ENCODE assay signal across 9 cellular contexts in the genomic region with DNA sequence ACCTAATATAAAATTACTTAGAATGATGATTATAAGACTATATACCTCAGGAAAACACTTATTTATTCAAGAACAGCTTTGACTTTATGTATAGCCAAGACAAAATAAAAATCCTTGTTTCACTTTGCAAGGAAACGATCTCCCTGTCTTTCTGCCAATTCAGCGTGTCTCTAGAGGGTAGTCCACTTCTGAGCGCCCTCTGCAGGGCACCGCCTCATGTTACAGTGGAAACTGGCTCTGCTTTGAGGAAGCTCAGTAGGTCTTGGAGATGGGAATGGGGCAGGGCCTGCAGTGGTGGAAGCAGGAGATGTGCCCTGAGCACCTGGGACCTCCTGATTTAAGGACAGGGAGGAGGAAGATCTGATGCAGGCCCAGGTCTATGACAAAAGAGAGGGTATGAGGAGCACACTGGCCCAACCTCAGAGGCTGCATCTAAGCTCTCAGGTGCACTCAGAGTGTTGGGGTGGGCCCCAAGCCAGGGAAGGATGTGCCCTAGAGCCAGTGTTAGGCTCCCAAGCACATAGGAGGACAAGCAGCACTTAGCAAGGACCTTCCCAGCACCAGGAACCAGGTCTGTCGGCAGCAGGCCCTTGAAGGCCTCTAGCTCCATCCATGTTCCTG.
DNase-seq lines count a peak whose midpoint lies in the region; ATAC-seq, FAIRE-seq and TF ChIP-seq lines count a peak whose summit lies in the region.
"Had no signal": no experiment of that assay in that cellular context is flagged by ENCODE, and none has a peak within 500 bp of the region (broad histone marks: within the 10 kb centered on the region; RNA-seq: fewer than 3 reads in every experiment).

No MANE protein-coding gene starts in this region.

- H2BK120ac ChIP-seq in H1 (replicated peaks; ENCODE audit: low read depth, low read length) = no peak overlapping the region

- peaks cover 4% of the 10 kb centered on the region for H3K4me1 Mint-ChIP-seq in osteocyte (ENCODE audit: unreplicated experiment)
- H3K4me1 Mint-ChIP-seq in activated T-cell treated with anti-CD3 and anti-CD28 coated beads, Interleukin-2, amount 50 U/mL, for 72 hours (ENCODE audit: low read depth) = no peaks in the 10 kb centered on the region
- H3K4me1 Mint-ChIP-seq: activated naive CD4-positive, alpha-beta T cell treated with anti-CD3 and anti-CD28 coated beads, Interleukin-2, amount 50 U/mL, for 24 hours had no signal

- no peak overlapping the region for H3K4ac ChIP-seq in H1 (replicated peaks; ENCODE audit: insufficient read length, low read depth, low read length)

- H2BK5ac ChIP-seq in H1 (ENCODE audit: low read depth, low read length) = no peak overlapping the region

- TF ChIP-seq CTCF in H1 (IDR thresholded peaks at IDR 0.05; ENCODE audit: control extremely low read depth in 1 of 3, insufficient read depth in 1 of 3, low read depth in 1 of 3, low read length in 3 of 3) (peak; percentile 76 to 94 (median 88)), osteocyte (IDR thresholded peaks at IDR 0.05) (peak; percentile 60)

- CTCF ChIA-PET in H1 (lab: Charles Lee; ENCODE audit: partially characterized antibody) = interaction anchor here (0.6 to 2.4 kb wide), 38 partner anchors 8 to 1183 kb away, joined by 3 to 18 read pairs (median 3); no protein-coding TSS in a partner anchor

- no peaks in the 10 kb centered on the region for H3K27me3 ChIP-seq in H1 (replicated peaks in 1 of 4; ENCODE audit: control insufficient read depth in 3 of 4, extremely low read depth in 1 of 4, insufficient read depth in 3 of 4, low read length in 3 of 4)

- FAIRE-seq in H1 (lab: Jason Lieb, UNC) = no peak

- TF ChIP-seq EP300 in H1 (IDR thresholded peaks at IDR 0.05; ENCODE audit: borderline replicate concordance in 1 of 2, low read depth in 2 of 2, low read length in 2 of 2) = no peak

- no peak overlapping the region for H3K4me2 ChIP-seq in H1 (ENCODE audit: insufficient read depth in 1 of 2, low read depth in 2 of 2, low read length in 2 of 2)

- no peak overlapping the region for H4K91ac ChIP-seq in H1 (replicated peaks; ENCODE audit: insufficient read length, low read length)

- no peak for TF ChIP-seq POLR2A in H1 (IDR thresholded peaks at IDR 0.05; ENCODE audit: control extremely low read depth in 1 of 2, low read depth in 2 of 2, low read length in 2 of 2)

- peak; percentile 80 for DNase-seq in Right ventricle myocardium superior
- no peak for DNase-seq in Right ventricle myocardium inferior (ENCODE audit: missing footprints)
- DNase-seq in NOMO-1 (lab: John Stamatoyannopoulos, UW; ENCODE audit: unreplicated experiment in 2 of 2) = peak; percentile 24 to 60
- DNase-seq in H1 (ENCODE audit: low read depth in 1 of 2, low spot score in 2 of 2) = peak; percentile 27 to 81
- DNase-seq in osteocyte (ENCODE audit: extremely low spot score, unreplicated experiment) = no peak
- DNase-seq in medulla oblongata (ENCODE audit: extremely low spot score) = no peak
- no peak for DNase-seq in activated T-cell treated with anti-CD3 and anti-CD28 coated beads, Interleukin-2, amount 50 U/mL, for 72 hours
- DNase-seq in NCI-H1436 treated with DMSO at 0.1 percent for 48 hours (lab: John Stamatoyannopoulos, UW) = no peak

- peak; percentile 71 to 74 for TF ChIP-seq RAD21 in H1 (IDR thresholded peaks at IDR 0.05 in 1 of 2, conservative IDR thresholded peaks at IDR 0.05 in 1 of 2; ENCODE audit: low read depth in 2 of 2, low read length in 2 of 2)

- no peak overlapping the region for H3K23ac ChIP-seq in H1 (ENCODE audit: insufficient read length)

- H3K36me3 Mint-ChIP-seq in osteocyte (ENCODE audit: unreplicated experiment) = no peaks in the 10 kb centered on the region
- H3K36me3 Mint-ChIP-seq in activated T-cell treated with anti-CD3 and anti-CD28 coated beads, Interleukin-2, amount 50 U/mL, for 72 hours (ENCODE audit: insufficient read depth in 2 of 2) = no peaks in the 10 kb centered on the region
- H3K36me3 Mint-ChIP-seq: activated naive CD4-positive, alpha-beta T cell treated with anti-CD3 and anti-CD28 coated beads, Interleukin-2, amount 50 U/mL, for 24 hours had no signal

- H3K27me3 Mint-ChIP-seq in osteocyte (ENCODE audit: unreplicated experiment) = no peaks in the 10 kb centered on the region
- peaks cover 4% of the 10 kb centered on the region for H3K27me3 Mint-ChIP-seq in activated T-cell treated with anti-CD3 and anti-CD28 coated beads, Interleukin-2, amount 50 U/mL, for 72 hours (ENCODE audit: low read depth)
- H3K27me3 Mint-ChIP-seq: activated naive CD4-positive, alpha-beta T cell treated with anti-CD3 and anti-CD28 coated beads, Interleukin-2, amount 50 U/mL, for 24 hours had no signal

- H3K36me3 ChIP-seq in H1 (ENCODE audit: control insufficient read depth in 2 of 4, insufficient read depth in 4 of 4, low read length in 3 of 4) = no peaks in the 10 kb centered on the region

- H3K79me1 ChIP-seq in H1 (ENCODE audit: low read depth, low read length) = no peaks in the 10 kb centered on the region

- POLR2A ChIA-PET in H1 (lab: Charles Lee; ENCODE audit: partially characterized antibody) = interaction anchor here (1.2 kb wide), 1 partner anchor 1179 kb away, joined by 4 read pairs; no protein-coding TSS in a partner anchor

- peak; percentile 65 for ATAC-seq in Right ventricle myocardium superior (ENCODE audit: poor library complexity)
- no peak for ATAC-seq in Right ventricle myocardium inferior
- ATAC-seq in activated T-cell treated with anti-CD3 and anti-CD28 coated beads, Interleukin-2, amount 50 U/mL, for 72 hours (replicated peaks in 1 of 2) = no peak

- no peak overlapping the region for H3K9ac ChIP-seq in H1 (replicated peaks in 1 of 4; ENCODE audit: extremely low read depth in 1 of 4, low read depth in 3 of 4, low read length in 3 of 4)

- H3K4me3 ChIP-seq in H1 (ENCODE audit: extremely low read depth in 1 of 4, insufficient read depth in 2 of 4, low read depth in 3 of 4, low read length in 4 of 4) = no peak overlapping the region

- no peaks in the 10 kb centered on the region for H3K9me3 ChIP-seq in H1 (ENCODE audit: insufficient read depth in 2 of 2, low read depth in 1 of 2, low read length in 1 of 2)

- no peak overlapping the region for H4K8ac ChIP-seq in H1 (ENCODE audit: extremely low read depth, insufficient read depth, low read length)

- no peak overlapping the region for H3K27ac Mint-ChIP-seq in osteocyte (ENCODE audit: unreplicated experiment)
- no peak overlapping the region for H3K27ac Mint-ChIP-seq in activated T-cell treated with anti-CD3 and anti-CD28 coated beads, Interleukin-2, amount 50 U/mL, for 72 hours
- H3K27ac Mint-ChIP-seq: activated naive CD4-positive, alpha-beta T cell treated with anti-CD3 and anti-CD28 coated beads, Interleukin-2, amount 50 U/mL, for 24 hours had no signal

- 33% methylated on average over 5 of the region's 5 CpGs; no CpG with 5 or more reads in 1 of the 2 experiments for WGBS in H1 (ENCODE audit: extremely low coverage in 1 of 2, insufficient coverage in 1 of 2, insufficient read length in 1 of 2, insufficient replicate concordance in 2 of 2, low coverage in 1 of 2, low lambda C conversion rate in 2 of 2, missing lambda C conversion rate in 1 of 2), 2 experiments

- intact Hi-C loops in Right ventricle myocardium superior (cut with DNase I) (loop anchor here (10.0 kb wide), 1 partner anchor 134 kb away; no protein-coding TSS in a partner anchor), Right ventricle myocardium inferior (cut with DNase I) (no loop called here)

- H3K79me2 ChIP-seq in H1 (ENCODE audit: control insufficient read depth in 1 of 2, insufficient read depth in 2 of 2, low read length in 2 of 2) = no peaks in the 10 kb centered on the region

- peaks cover 5% of the 10 kb centered on the region for H3K9me3 Mint-ChIP-seq in osteocyte (ENCODE audit: unreplicated experiment)
- H3K9me3 Mint-ChIP-seq in activated T-cell treated with anti-CD3 and anti-CD28 coated beads, Interleukin-2, amount 50 U/mL, for 72 hours = no peaks in the 10 kb centered on the region
- H3K9me3 Mint-ChIP-seq: activated naive CD4-positive, alpha-beta T cell treated with anti-CD3 and anti-CD28 coated beads, Interleukin-2, amount 50 U/mL, for 24 hours had no signal

- H4K5ac ChIP-seq in H1 (ENCODE audit: insufficient read length, low read depth, low read length) = no peak overlapping the region

- H4K20me1 ChIP-seq in H1 (replicated peaks in 1 of 2; ENCODE audit: control insufficient read depth in 1 of 2, insufficient read depth in 2 of 2, low read length in 2 of 2) = no peaks in the 10 kb centered on the region

- no peak overlapping the region for H2BK15ac ChIP-seq in H1 (ENCODE audit: low read length)

- H3K18ac ChIP-seq in H1 (ENCODE audit: extremely low read depth, low read length) = no peak overlapping the region

- no peak overlapping the region for H2AFZ ChIP-seq in H1 (ENCODE audit: low read length)

- no peak overlapping the region for H2BK20ac ChIP-seq in H1 (ENCODE audit: low read length)

- no peak overlapping the region for H3K56ac ChIP-seq in H1 (replicated peaks; ENCODE audit: insufficient read length, low read depth, low read length)

- no peak overlapping the region for H3K4me3 Mint-ChIP-seq in osteocyte (ENCODE audit: unreplicated experiment)
- no peak overlapping the region for H3K4me3 Mint-ChIP-seq in activated T-cell treated with anti-CD3 and anti-CD28 coated beads, Interleukin-2, amount 50 U/mL, for 72 hours
- H3K4me3 Mint-ChIP-seq: activated naive CD4-positive, alpha-beta T cell treated with anti-CD3 and anti-CD28 coated beads, Interleukin-2, amount 50 U/mL, for 24 hours had no signal

- H3K4me1 ChIP-seq in H1 (replicated peaks in 1 of 4; ENCODE audit: control insufficient read depth in 3 of 4, insufficient read depth in 4 of 4, low read length in 3 of 4) = no peaks in the 10 kb centered on the region

- H2BK12ac ChIP-seq in H1 (ENCODE audit: low read depth, low read length) = no peak overlapping the region

- no peak overlapping the region for H3K27ac ChIP-seq in H1 (ENCODE audit: low read depth, low read length)

- no peaks in the 10 kb centered on the region for H3K23me2 ChIP-seq in H1 (ENCODE audit: low read depth, low read length)

- no peak overlapping the region for H3K14ac ChIP-seq in H1 (ENCODE audit: insufficient read length)

- H2AK5ac ChIP-seq in H1 (ENCODE audit: low read depth, low read length) = no peak overlapping the region

TF ChIP-seq in H1, 55 proteins besides CTCF, POLR2A, EP300 and RAD21:
- TF ChIP-seq NRF1 (IDR thresholded peaks at IDR 0.05; ENCODE audit: low read depth, low read length) (no peak), MAFK (IDR thresholded peaks at IDR 0.05; ENCODE audit: low read depth, low read length) (peak; percentile 88)

Comparison
In these comparisons a context has a peak if more than half of its experiments do, and no peak if none do; other contexts are left out.
1. DNase-seq: peak in Right ventricle myocardium superior (single experiment), NOMO-1 (2 of 2) and H1 (2 of 2); none in Right ventricle myocardium inferior (single experiment), osteocyte (single experiment), medulla oblongata (single experiment), activated T-cell treated with anti-CD3 and anti-CD28 coated beads, Interleukin-2, amount 50 U/mL, for 72 hours (0 of 2) and NCI-H1436 treated with DMSO at 0.1 percent for 48 hours (single experiment).